8 cellular contexts compared by ENCODE assay signal in the genomic region with DNA sequence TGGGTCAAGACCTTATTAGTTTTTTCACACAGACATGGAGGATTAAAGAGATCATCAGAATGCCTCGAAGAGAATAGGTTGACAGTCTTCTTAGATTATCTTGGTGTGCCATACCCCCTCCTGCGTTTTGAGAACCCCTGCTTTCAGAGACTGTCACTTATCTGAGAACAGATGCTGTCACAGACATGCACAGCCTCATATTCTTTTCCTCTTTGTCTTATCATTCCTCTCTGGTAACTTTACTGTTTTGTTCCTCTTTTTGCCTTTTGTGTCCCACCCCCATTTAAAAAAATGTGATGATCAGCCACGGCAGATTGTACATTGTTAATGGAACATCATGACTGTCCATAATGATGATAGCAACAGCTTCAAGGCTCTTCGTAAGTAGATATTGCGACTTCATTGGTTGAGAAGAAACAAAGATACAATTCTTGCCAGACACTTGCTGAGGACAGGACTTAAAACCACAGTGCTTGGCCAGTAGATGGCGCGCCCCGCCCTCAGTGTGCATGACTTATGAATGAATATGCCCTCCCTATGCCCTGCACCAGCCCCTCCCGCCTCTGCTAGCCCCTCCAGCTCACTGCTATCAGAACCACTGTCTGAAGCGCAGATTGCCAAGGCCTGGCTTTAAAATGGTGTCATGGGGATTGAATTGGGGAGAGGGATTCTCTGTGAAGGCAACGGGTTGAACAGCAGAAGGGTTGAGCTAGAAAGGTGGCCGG. TPM values are rescaled to one million over a fixed set of nuclear protein-coding genes. Genes with fewer than 3 reads are reported as not detected.
DNase-seq lines count a peak whose midpoint lies in the region; ATAC-seq and TF ChIP-seq lines count a peak whose summit lies in the region.

No MANE protein-coding gene starts in this region.

- H3K27me3 ChIP-seq in lower lobe of right lung (ENCODE audit: low read depth), result no peaks in the 10 kb centered on the region

- ATAC-seq in HG03565 (IDR thresholded peaks at IDR 0.05; ENCODE audit: unreplicated experiment) (peak; percentile 31), lower lobe of right lung (peak; percentile 40 to 63), HG02840 (IDR thresholded peaks at IDR 0.05; ENCODE audit: low FRiP score, unreplicated experiment) (no peak)

- DNase-seq in NCI-H82 treated with DMSO at 0.1 percent for 48 hours (lab: John Stamatoyannopoulos, UW; ENCODE audit: unreplicated experiment), result peak; percentile 86
- peak; percentile 76 to 83 for DNase-seq in activated CD4-positive, alpha-beta T cell treated with anti-CD3 and anti-CD28 coated beads, Interleukin-2, amount 50 U/mL, for 24 hours (ENCODE audit: low read depth in 1 of 2, low spot score in 1 of 2)
- DNase-seq in dedifferentiated amniotic fluid mesenchymal stem cell (ENCODE audit: extremely low spot score), result peak; percentile 80
- peak; percentile 95 for DNase-seq in lower lobe of right lung
- peak; percentile 81 for DNase-seq in stimulated activated CD8-positive, alpha-beta memory T cell treated with anti-CD3 and anti-CD28 coated beads, Interleukin-12 subunit alpha, Interleukin-12 subunit beta, amount 100 ng/mL, for 1 hour (ENCODE audit: low read depth)

- H3K9me3 ChIP-seq in lower lobe of right lung, result no peaks in the 10 kb centered on the region

- H3K36me3 ChIP-seq in lower lobe of right lung, result no peaks in the 10 kb centered on the region

- no peak overlapping the region for H3K4me3 ChIP-seq in lower lobe of right lung

- peaks cover 24% of the 10 kb centered on the region for H3K4me1 ChIP-seq in lower lobe of right lung

- peak; percentile 62 for TF ChIP-seq CTCF in GM12801 (IDR thresholded peaks at IDR 0.05; ENCODE audit: extremely low read depth, insufficient read length)
- TF ChIP-seq CTCF in lower lobe of right lung (IDR thresholded peaks at IDR 0.05), result peak; percentile 88

- no peak overlapping the region for H3K27ac ChIP-seq in lower lobe of right lung

- intact Hi-C loops in lower lobe of right lung (cut with DNase I), result loop anchor here (5.0 kb wide), 1 partner anchor 313 kb away; no protein-coding TSS in a partner anchor

RNA-seq across cellular contexts. Expression of gene PITPNC1, which starts 2.6 kb away (rescaled TPM):
- 23.7 TPM for total RNA-seq in lower lobe of right lung

RNA-seq across cellular contexts. Expression of gene PSMD12, which starts 8.1 kb away (rescaled TPM):
- 41.3 TPM for total RNA-seq in lower lobe of right lung
